ENCODE assay signal across 17 cellular contexts in genomic region chr5:43225649-43226245, GRCh38. TPM values are rescaled to one million over a fixed set of nuclear protein-coding genes. Genes with fewer than 3 reads are reported as not detected.
A peak's percentile ranks its signal among the peaks of the same experiment; 100 is the strongest.
DNase-seq lines count a peak whose midpoint lies in the region; ATAC-seq, FAIRE-seq and TF ChIP-seq lines count a peak whose summit lies in the region.
"Had no signal": no experiment of that assay in that cellular context is flagged by ENCODE, and none has a peak within 500 bp of the region (broad histone marks: within the 10 kb centered on the region; RNA-seq: fewer than 3 reads in every experiment).

No MANE protein-coding gene starts in this region.

- no peaks in the 10 kb centered on the region for H3K9me2 ChIP-seq in PC-9 (ENCODE audit: insufficient read depth)

- no peaks in the 10 kb centered on the region for H3K27me3 ChIP-seq in PC-9 (ENCODE audit: insufficient read depth, low read depth)
- H3K27me3 ChIP-seq: BLaER1 had no signal

- no peak overlapping the region for H3K27ac ChIP-seq in PC-9
- H3K27ac ChIP-seq: 22Rv1, BLaER1 had no signal

- H3K4me1 Mint-ChIP-seq in activated CD4-positive, alpha-beta T cell treated with anti-CD3 and anti-CD28 coated beads for 36 hours = no peaks in the 10 kb centered on the region
- no peaks in the 10 kb centered on the region for H3K4me1 Mint-ChIP-seq in stimulated activated memory B cell treated with anti-CD40 and anti-IgM and Interleukin-4, amounts not matched to agents 10 μg/mL and 1 μg/mL and 100 μg/mL, for 72 hours

- no peaks in the 10 kb centered on the region for H4K20me1 ChIP-seq in PC-9 (ENCODE audit: insufficient read depth)
- H4K20me1 ChIP-seq: BLaER1 had no signal

- POLR2A ChIA-PET in activated CD4-positive, alpha-beta T cell treated with anti-CD3 and anti-CD28 coated beads for 36 hours (lab: Charles Lee) = no interaction called here
- POLR2A ChIA-PET in PC-9 (lab: Charles Lee; ENCODE audit: unreplicated experiment) = no interaction called here

- H3K4me1 ChIP-seq in PC-9 (replicated peaks; ENCODE audit: insufficient read depth) = no peaks in the 10 kb centered on the region

- TF ChIP-seq CTCF in PC-9 (conservative IDR thresholded peaks at IDR 0.05) = no peak

- peak; percentile 62 for FAIRE-seq in HTR-8/SVneo (lab: Jason Lieb, UNC)

- CTCF ChIA-PET in activated CD4-positive, alpha-beta T cell treated with anti-CD3 and anti-CD28 coated beads for 36 hours (lab: Charles Lee) = interaction anchor here (0.8 to 2.0 kb wide), 2 partner anchors 121 to 164 kb away, joined by 4 to 13 read pairs; no protein-coding TSS in a partner anchor
- CTCF ChIA-PET in PC-9 (lab: Charles Lee) = interaction anchor here (0.6 to 2.1 kb wide), 5 partner anchors 11 to 1372 kb away, joined by 4 to 11 read pairs (median 7); partner anchors contain the start of gene TMEM267

- H3K4me3 Mint-ChIP-seq in activated CD4-positive, alpha-beta T cell treated with anti-CD3 and anti-CD28 coated beads for 36 hours = no peak overlapping the region
- no peak overlapping the region for H3K4me3 Mint-ChIP-seq in stimulated activated memory B cell treated with anti-CD40 and anti-IgM and Interleukin-4, amounts not matched to agents 10 μg/mL and 1 μg/mL and 100 μg/mL, for 72 hours
- H3K4me3 Mint-ChIP-seq: HFFc6 had no signal

- peak overlapping the region; percentile 13; the same call in 1 of the 2 replicates for H2AFZ ChIP-seq in PC-9

- no TSS peak for BruUV-seq in PC-9 (replicated peaks; lab: Mats Ljungman, UMichigan)

- H3K79me2 ChIP-seq in PC-9 (ENCODE audit: low read depth) = no peaks in the 10 kb centered on the region

- H3K4me2 ChIP-seq in PC-9 = no peak overlapping the region
- H3K4me2 ChIP-seq: BLaER1 had no signal

- H3K4me3 ChIP-seq in PC-9 = no peak overlapping the region
- H3K4me3 ChIP-seq: BLaER1 had no signal

- H3K36me3 Mint-ChIP-seq in activated CD4-positive, alpha-beta T cell treated with anti-CD3 and anti-CD28 coated beads for 36 hours (ENCODE audit: low read depth) = no peaks in the 10 kb centered on the region
- no peaks in the 10 kb centered on the region for H3K36me3 Mint-ChIP-seq in stimulated activated memory B cell treated with anti-CD40 and anti-IgM and Interleukin-4, amounts not matched to agents 10 μg/mL and 1 μg/mL and 100 μg/mL, for 72 hours

- no peak overlapping the region for H3K27ac Mint-ChIP-seq in activated CD4-positive, alpha-beta T cell treated with anti-CD3 and anti-CD28 coated beads for 36 hours
- H3K27ac Mint-ChIP-seq in stimulated activated memory B cell treated with anti-CD40 and anti-IgM and Interleukin-4, amounts not matched to agents 10 μg/mL and 1 μg/mL and 100 μg/mL, for 72 hours = no peak overlapping the region
- H3K27ac Mint-ChIP-seq: HFFc6 had no signal

- H3K9me3 Mint-ChIP-seq in activated CD4-positive, alpha-beta T cell treated with anti-CD3 and anti-CD28 coated beads for 36 hours (ENCODE audit: low read depth) = no peaks in the 10 kb centered on the region
- H3K9me3 Mint-ChIP-seq in stimulated activated memory B cell treated with anti-CD40 and anti-IgM and Interleukin-4, amounts not matched to agents 10 μg/mL and 1 μg/mL and 100 μg/mL, for 72 hours = no peaks in the 10 kb centered on the region
- H3K9me3 Mint-ChIP-seq: HFFc6 had no signal

- intact Hi-C loops in activated CD4-positive, alpha-beta T cell treated with anti-CD3 and anti-CD28 coated beads for 36 hours (cut with DNase I, micrococcal nuclease) = loop anchor here in 1 of 2 experiments (5.0 kb wide), 1 partner anchor 382 kb away; no protein-coding TSS in a partner anchor
- intact Hi-C loops in PC-9 (cut with micrococcal nuclease; ENCODE audit: unreplicated experiment) = loop anchor here (2.0 kb wide), 1 partner anchor 83 kb away; no protein-coding TSS in a partner anchor

- ATAC-seq in activated CD4-positive, alpha-beta T cell treated with anti-CD3 and anti-CD28 coated beads for 36 hours = peak; percentile 26
- ATAC-seq in stimulated activated memory B cell treated with anti-CD40 and anti-IgM and Interleukin-4, amounts not matched to agents 10 μg/mL and 1 μg/mL and 100 μg/mL, for 72 hours = peak; percentile 47
- ATAC-seq in HG03439 (IDR thresholded peaks at IDR 0.05; ENCODE audit: unreplicated experiment) = no peak

- no peaks in the 10 kb centered on the region for H3K9me3 ChIP-seq in PC-9 (ENCODE audit: insufficient read depth, low read depth)

- no peaks in the 10 kb centered on the region for H3F3A ChIP-seq in PC-9 (ENCODE audit: insufficient read depth, low read depth)

- DNase-seq in activated CD4-positive, alpha-beta T cell treated with anti-CD3 and anti-CD28 coated beads for 36 hours = no peak
- no peak for DNase-seq in activated CD4-positive, alpha-beta T cell treated with anti-CD3 and anti-CD28 coated beads, Interleukin-2, amount 50 U/mL, for 4 hours
- DNase-seq in HTR-8/SVneo (ENCODE audit: insufficient read length, low spot score) (no peak), PC-9 (no peak), Ammon's horn (ENCODE audit: low spot score) (no peak), SHP77 (lab: John Stamatoyannopoulos, UW) (no peak)
- DNase-seq: DMS 273 treated with DMSO at 0.1 percent for 48 hours, EL, HFFc6, KG1, NCI-H1417, NCI-H2029, NCI-H510A treated with DMSO at 0.1 percent for 48 hours had no signal

- H3K36me3 ChIP-seq in PC-9 (ENCODE audit: low read depth) = no peaks in the 10 kb centered on the region
- H3K36me3 ChIP-seq: BLaER1 had no signal

- H3K27me3 Mint-ChIP-seq in activated CD4-positive, alpha-beta T cell treated with anti-CD3 and anti-CD28 coated beads for 36 hours = no peaks in the 10 kb centered on the region
- no peaks in the 10 kb centered on the region for H3K27me3 Mint-ChIP-seq in stimulated activated memory B cell treated with anti-CD40 and anti-IgM and Interleukin-4, amounts not matched to agents 10 μg/mL and 1 μg/mL and 100 μg/mL, for 72 hours

RNA-seq across cellular contexts. Expression of gene NIM1K, which starts 33.7 kb away (rescaled TPM):
- 1 to 10 TPM; 2.1 to 2.3 TPM for total RNA-seq in activated CD4-positive, alpha-beta T cell treated with anti-CD3 and anti-CD28 coated beads for 36 hours
- 0.26 and 0.45 TPM in 2 replicates for total RNA-seq in PC-9 (2021)
